In genomic region chr2:135916232-135916631, GRCh38 we compare ENCODE assay signal across 8 cellular contexts. TPM values are rescaled to one million over a fixed set of nuclear protein-coding genes. Genes with fewer than 3 reads are reported as not detected.
DNase-seq lines count a peak whose midpoint lies in the region; ATAC-seq and TF ChIP-seq lines count a peak whose summit lies in the region.

No MANE protein-coding gene starts in this region.

- intact Hi-C loops in esophagus muscularis mucosa (cut with DNase I): loop anchor here (10.0 kb wide), 1 partner anchor 159 kb away; no protein-coding TSS in a partner anchor
- intact Hi-C loops in psoas muscle (cut with DNase I): loop anchor here (5.0 kb wide), 2 partner anchors 201 to 466 kb away; partner anchors contain the start of gene CXCR4 (in 1 of the 2)

- H3K9me3 ChIP-seq in esophagus muscularis mucosa (no peaks in the 10 kb centered on the region), psoas muscle (no peaks in the 10 kb centered on the region)

- H3K27me3 ChIP-seq in esophagus muscularis mucosa (no peaks in the 10 kb centered on the region), psoas muscle (ENCODE audit: insufficient read depth in 3 of 3, low read length in 2 of 3) (no peaks in the 10 kb centered on the region)

- 29% methylated on average over 3 of the region's 3 CpGs for WGBS in esophagus muscularis mucosa
- 26 to 42% (median 29%) methylated on average over 3 of the region's 3 CpGs for WGBS in psoas muscle, 3 donors

- peak; percentile 43 to 55 (median 46) for TF ChIP-seq CTCF in esophagus muscularis mucosa (IDR thresholded peaks at IDR 0.05)
- peak; percentile 53 for TF ChIP-seq CTCF in psoas muscle (IDR thresholded peaks at IDR 0.05)

- H3K4me3 ChIP-seq in esophagus muscularis mucosa (no peak overlapping the region), psoas muscle (no peak overlapping the region)

- no peak for TF ChIP-seq POLR2A in esophagus muscularis mucosa (IDR thresholded peaks at IDR 0.05; ENCODE audit: low read depth)

- no peak overlapping the region for H3K27ac ChIP-seq in esophagus muscularis mucosa (replicated peaks in 1 of 4)
- no peak overlapping the region for H3K27ac ChIP-seq in psoas muscle

- DNase-seq in COLO829 (ENCODE audit: low spot score) (peak; percentile 8), HS-5 (ENCODE audit: low read depth) (peak; percentile 24), RPMI7951 (ENCODE audit: low read depth) (peak; percentile 26), esophagus muscularis mucosa (ENCODE audit: extremely low spot score) (no peak), psoas muscle (no peak), HuH-7 (ENCODE audit: low spot score) (no peak)
- no peak for DNase-seq in activated CD4-positive, alpha-beta T cell treated with anti-CD3 and anti-CD28 coated beads for 1 hour

- ATAC-seq in psoas muscle (peak in 1 of 4 donors; percentile 56), GM21825 (IDR thresholded peaks at IDR 0.05; ENCODE audit: unreplicated experiment) (no peak)

- no peak for TF ChIP-seq EP300 in esophagus muscularis mucosa (IDR thresholded peaks at IDR 0.05)

- peaks cover 0 to 33% (median 22%) of the 10 kb centered on the region in 4 donors for H3K36me3 ChIP-seq in esophagus muscularis mucosa
- peaks cover 0 to 66% of the 10 kb centered on the region in 2 donors for H3K36me3 ChIP-seq in psoas muscle (ENCODE audit: insufficient read depth in 1 of 2, low read depth in 1 of 2)

- H3K4me1 ChIP-seq in esophagus muscularis mucosa (no peaks in the 10 kb centered on the region), psoas muscle (no peaks in the 10 kb centered on the region)

RNA-seq across cellular contexts. Expression of gene MCM6, which starts 40.0 kb away (rescaled TPM):
- 25.1 and 26.9 TPM in 2 replicates for total RNA-seq in RPMI7951 (2014; rRNA removed; shearing (Covaris generic))
- 10 to 100 TPM in 1 of 4 donors, 1 to 10 TPM in 3; 7.5 to 10.1 (median 9.3) TPM for total RNA-seq in esophagus muscularis mucosa
- total RNA-seq in psoas muscle: 1 to 10 TPM; 6.0 to 9.4 (median 6.3) TPM
- polyA plus RNA-seq in psoas muscle: 1 to 10 TPM; 3.3 to 4.9 (median 4.5) TPM

Comparison
In these comparisons a context has a peak if more than half of its experiments do, and no peak if none do; other contexts are left out.
1. DNase-seq: peak in COLO829 (single experiment), HS-5 (single experiment) and RPMI7951 (single experiment); none in esophagus muscularis mucosa (single experiment), psoas muscle (0 of 2), HuH-7 (single experiment) and activated CD4-positive, alpha-beta T cell treated with anti-CD3 and anti-CD28 coated beads for 1 hour (single experiment).